ENCODE assay signal across 1 cellular context in the genomic region with DNA sequence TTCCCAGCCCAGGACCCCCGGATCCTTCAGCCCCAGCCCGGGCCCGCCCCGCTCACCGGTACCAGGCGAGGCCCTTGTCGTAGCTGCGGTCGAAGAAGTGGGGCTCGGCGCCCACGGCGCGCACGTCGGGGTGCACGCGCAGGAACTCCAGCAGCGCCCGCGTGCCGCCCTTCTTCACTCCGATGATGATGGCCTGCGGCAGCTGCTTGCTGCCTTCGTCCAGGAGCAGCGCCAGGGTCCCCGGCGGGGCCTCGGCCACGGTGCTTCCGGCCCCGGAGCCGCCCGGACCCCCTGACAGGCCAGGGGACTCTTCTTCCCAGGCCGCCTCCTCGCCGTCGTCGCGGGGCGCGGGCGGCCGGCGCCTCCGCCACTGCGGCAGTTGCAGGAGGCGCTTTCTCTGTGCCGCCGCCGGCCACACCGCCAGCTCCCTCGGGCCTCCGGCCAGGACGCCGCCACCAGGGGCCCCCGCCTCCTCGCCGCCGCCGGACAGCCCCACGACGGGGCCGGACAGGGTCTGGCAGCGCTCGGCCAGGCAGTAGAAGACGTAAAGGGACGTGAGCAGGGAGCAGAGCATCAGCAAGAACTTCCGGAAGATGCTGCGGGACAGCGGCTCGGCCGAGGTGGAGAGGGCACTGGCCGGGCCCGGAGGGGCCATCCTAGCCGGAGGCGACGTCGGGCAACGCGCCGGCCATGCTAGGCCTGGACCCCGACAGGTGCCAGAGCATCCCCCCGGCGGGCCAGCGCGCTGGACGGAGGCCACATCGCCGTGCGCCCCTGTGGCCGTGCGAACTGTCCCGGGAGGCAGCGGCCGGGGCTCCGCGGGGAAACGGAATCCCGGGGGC.
TF ChIP-seq lines count a peak whose summit lies in the region.

No MANE protein-coding gene starts in this region.

TF ChIP-seq in WTC11, 78 proteins besides CTCF, POLR2A, EP300 and RAD21 (continued from another document and continues in another):
- TF ChIP-seq, protein P1, sequence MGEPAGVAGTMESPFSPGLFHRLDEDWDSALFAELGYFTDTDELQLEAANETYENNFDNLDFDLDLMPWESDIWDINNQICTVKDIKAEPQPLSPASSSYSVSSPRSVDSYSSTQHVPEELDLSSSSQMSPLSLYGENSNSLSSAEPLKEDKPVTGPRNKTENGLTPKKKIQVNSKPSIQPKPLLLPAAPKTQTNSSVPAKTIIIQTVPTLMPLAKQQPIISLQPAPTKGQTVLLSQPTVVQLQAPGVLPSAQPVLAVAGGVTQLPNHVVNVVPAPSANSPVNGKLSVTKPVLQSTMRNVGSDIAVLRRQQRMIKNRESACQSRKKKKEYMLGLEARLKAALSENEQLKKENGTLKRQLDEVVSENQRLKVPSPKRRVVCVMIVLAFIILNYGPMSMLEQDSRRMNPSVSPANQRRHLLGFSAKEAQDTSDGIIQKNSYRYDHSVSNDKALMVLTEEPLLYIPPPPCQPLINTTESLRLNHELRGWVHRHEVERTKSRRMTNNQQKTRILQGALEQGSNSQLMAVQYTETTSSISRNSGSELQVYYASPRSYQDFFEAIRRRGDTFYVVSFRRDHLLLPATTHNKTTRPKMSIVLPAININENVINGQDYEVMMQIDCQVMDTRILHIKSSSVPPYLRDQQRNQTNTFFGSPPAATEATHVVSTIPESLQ (CRISPR knock-in tag; IDR thresholded peaks at IDR 0.05): no peak
- 0 out of 2 replicates have a peak, but pooled peaks have one; percentile 37 for TF ChIP-seq KAT7 (CRISPR knock-in tag; IDR thresholded peaks at IDR 0.05; ENCODE audit: borderline replicate concordance)
- no peak for TF ChIP-seq NFYB (CRISPR knock-in tag; conservative IDR thresholded peaks at IDR 0.05; ENCODE audit: low read depth)
- no peak for TF ChIP-seq NR2C2 (CRISPR knock-in tag; IDR thresholded peaks at IDR 0.05)
- no peak for TF ChIP-seq CREB1 (CRISPR knock-in tag; IDR thresholded peaks at IDR 0.05)
- TF ChIP-seq, protein P2, sequence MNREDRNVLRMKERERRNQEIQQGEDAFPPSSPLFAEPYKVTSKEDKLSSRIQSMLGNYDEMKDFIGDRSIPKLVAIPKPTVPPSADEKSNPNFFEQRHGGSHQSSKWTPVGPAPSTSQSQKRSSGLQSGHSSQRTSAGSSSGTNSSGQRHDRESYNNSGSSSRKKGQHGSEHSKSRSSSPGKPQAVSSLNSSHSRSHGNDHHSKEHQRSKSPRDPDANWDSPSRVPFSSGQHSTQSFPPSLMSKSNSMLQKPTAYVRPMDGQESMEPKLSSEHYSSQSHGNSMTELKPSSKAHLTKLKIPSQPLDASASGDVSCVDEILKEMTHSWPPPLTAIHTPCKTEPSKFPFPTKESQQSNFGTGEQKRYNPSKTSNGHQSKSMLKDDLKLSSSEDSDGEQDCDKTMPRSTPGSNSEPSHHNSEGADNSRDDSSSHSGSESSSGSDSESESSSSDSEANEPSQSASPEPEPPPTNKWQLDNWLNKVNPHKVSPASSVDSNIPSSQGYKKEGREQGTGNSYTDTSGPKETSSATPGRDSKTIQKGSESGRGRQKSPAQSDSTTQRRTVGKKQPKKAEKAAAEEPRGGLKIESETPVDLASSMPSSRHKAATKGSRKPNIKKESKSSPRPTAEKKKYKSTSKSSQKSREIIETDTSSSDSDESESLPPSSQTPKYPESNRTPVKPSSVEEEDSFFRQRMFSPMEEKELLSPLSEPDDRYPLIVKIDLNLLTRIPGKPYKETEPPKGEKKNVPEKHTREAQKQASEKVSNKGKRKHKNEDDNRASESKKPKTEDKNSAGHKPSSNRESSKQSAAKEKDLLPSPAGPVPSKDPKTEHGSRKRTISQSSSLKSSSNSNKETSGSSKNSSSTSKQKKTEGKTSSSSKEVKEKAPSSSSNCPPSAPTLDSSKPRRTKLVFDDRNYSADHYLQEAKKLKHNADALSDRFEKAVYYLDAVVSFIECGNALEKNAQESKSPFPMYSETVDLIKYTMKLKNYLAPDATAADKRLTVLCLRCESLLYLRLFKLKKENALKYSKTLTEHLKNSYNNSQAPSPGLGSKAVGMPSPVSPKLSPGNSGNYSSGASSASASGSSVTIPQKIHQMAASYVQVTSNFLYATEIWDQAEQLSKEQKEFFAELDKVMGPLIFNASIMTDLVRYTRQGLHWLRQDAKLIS (CRISPR knock-in tag; IDR thresholded peaks at IDR 0.05; ENCODE audit: borderline replicate concordance): no peak
- TF ChIP-seq ETV6 (CRISPR knock-in tag; IDR thresholded peaks at IDR 0.05): no peak
- TF ChIP-seq, protein P3, sequence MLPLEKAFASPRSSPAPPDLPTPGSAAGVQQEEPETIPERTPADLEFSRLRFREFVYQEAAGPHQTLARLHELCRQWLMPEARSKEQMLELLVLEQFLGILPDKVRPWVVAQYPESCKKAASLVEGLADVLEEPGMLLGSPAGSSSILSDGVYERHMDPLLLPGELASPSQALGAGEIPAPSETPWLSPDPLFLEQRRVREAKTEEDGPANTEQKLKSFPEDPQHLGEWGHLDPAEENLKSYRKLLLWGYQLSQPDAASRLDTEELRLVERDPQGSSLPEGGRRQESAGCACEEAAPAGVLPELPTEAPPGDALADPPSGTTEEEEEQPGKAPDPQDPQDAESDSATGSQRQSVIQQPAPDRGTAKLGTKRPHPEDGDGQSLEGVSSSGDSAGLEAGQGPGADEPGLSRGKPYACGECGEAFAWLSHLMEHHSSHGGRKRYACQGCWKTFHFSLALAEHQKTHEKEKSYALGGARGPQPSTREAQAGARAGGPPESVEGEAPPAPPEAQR (CRISPR knock-in tag; IDR thresholded peaks at IDR 0.05): no peak
- TF ChIP-seq, protein P4, sequence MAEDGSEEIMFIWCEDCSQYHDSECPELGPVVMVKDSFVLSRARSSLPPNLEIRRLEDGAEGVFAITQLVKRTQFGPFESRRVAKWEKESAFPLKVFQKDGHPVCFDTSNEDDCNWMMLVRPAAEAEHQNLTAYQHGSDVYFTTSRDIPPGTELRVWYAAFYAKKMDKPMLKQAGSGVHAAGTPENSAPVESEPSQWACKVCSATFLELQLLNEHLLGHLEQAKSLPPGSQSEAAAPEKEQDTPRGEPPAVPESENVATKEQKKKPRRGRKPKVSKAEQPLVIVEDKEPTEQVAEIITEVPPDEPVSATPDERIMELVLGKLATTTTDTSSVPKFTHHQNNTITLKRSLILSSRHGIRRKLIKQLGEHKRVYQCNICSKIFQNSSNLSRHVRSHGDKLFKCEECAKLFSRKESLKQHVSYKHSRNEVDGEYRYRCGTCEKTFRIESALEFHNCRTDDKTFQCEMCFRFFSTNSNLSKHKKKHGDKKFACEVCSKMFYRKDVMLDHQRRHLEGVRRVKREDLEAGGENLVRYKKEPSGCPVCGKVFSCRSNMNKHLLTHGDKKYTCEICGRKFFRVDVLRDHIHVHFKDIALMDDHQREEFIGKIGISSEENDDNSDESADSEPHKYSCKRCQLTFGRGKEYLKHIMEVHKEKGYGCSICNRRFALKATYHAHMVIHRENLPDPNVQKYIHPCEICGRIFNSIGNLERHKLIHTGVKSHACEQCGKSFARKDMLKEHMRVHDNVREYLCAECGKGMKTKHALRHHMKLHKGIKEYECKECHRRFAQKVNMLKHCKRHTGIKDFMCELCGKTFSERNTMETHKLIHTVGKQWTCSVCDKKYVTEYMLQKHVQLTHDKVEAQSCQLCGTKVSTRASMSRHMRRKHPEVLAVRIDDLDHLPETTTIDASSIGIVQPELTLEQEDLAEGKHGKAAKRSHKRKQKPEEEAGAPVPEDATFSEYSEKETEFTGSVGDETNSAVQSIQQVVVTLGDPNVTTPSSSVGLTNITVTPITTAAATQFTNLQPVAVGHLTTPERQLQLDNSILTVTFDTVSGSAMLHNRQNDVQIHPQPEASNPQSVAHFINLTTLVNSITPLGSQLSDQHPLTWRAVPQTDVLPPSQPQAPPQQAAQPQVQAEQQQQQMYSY (CRISPR knock-in tag; IDR thresholded peaks at IDR 0.05): no peak
- TF ChIP-seq RELA (CRISPR knock-in tag; IDR thresholded peaks at IDR 0.05; ENCODE audit: borderline replicate concordance): 0 out of 2 replicates have a peak, but pooled peaks have one; percentile 46
- TF ChIP-seq, protein P5, sequence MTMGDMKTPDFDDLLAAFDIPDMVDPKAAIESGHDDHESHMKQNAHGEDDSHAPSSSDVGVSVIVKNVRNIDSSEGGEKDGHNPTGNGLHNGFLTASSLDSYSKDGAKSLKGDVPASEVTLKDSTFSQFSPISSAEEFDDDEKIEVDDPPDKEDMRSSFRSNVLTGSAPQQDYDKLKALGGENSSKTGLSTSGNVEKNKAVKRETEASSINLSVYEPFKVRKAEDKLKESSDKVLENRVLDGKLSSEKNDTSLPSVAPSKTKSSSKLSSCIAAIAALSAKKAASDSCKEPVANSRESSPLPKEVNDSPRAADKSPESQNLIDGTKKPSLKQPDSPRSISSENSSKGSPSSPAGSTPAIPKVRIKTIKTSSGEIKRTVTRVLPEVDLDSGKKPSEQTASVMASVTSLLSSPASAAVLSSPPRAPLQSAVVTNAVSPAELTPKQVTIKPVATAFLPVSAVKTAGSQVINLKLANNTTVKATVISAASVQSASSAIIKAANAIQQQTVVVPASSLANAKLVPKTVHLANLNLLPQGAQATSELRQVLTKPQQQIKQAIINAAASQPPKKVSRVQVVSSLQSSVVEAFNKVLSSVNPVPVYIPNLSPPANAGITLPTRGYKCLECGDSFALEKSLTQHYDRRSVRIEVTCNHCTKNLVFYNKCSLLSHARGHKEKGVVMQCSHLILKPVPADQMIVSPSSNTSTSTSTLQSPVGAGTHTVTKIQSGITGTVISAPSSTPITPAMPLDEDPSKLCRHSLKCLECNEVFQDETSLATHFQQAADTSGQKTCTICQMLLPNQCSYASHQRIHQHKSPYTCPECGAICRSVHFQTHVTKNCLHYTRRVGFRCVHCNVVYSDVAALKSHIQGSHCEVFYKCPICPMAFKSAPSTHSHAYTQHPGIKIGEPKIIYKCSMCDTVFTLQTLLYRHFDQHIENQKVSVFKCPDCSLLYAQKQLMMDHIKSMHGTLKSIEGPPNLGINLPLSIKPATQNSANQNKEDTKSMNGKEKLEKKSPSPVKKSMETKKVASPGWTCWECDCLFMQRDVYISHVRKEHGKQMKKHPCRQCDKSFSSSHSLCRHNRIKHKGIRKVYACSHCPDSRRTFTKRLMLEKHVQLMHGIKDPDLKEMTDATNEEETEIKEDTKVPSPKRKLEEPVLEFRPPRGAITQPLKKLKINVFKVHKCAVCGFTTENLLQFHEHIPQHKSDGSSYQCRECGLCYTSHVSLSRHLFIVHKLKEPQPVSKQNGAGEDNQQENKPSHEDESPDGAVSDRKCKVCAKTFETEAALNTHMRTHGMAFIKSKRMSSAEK (CRISPR knock-in tag; IDR thresholded peaks at IDR 0.05; ENCODE audit: borderline replicate concordance): no peak
- no peak for TF ChIP-seq GABPB1 (CRISPR knock-in tag; IDR thresholded peaks at IDR 0.05)
- no peak for TF ChIP-seq ELF4 (CRISPR knock-in tag; IDR thresholded peaks at IDR 0.05; ENCODE audit: low read depth)
- TF ChIP-seq ATF1 (CRISPR knock-in tag; IDR thresholded peaks at IDR 0.05): no peak
- no peak for TF ChIP-seq GTF2I (CRISPR knock-in tag; conservative IDR thresholded peaks at IDR 0.05)
- no peak for TF ChIP-seq SP1 (CRISPR knock-in tag; conservative IDR thresholded peaks at IDR 0.05)
- TF ChIP-seq EMX1 (CRISPR knock-in tag; IDR thresholded peaks at IDR 0.05): no peak
- TF ChIP-seq ZNF671 (CRISPR knock-in tag; IDR thresholded peaks at IDR 0.05): no peak
- TF ChIP-seq, protein P6, sequence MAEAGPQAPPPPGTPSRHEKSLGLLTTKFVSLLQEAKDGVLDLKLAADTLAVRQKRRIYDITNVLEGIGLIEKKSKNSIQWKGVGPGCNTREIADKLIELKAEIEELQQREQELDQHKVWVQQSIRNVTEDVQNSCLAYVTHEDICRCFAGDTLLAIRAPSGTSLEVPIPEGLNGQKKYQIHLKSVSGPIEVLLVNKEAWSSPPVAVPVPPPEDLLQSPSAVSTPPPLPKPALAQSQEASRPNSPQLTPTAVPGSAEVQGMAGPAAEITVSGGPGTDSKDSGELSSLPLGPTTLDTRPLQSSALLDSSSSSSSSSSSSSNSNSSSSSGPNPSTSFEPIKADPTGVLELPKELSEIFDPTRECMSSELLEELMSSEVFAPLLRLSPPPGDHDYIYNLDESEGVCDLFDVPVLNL (CRISPR knock-in tag; IDR thresholded peaks at IDR 0.05; ENCODE audit: borderline replicate concordance, low read depth): 0 out of 2 replicates have a peak, but pooled peaks have one; percentile 20
- TF ChIP-seq, protein P7, sequence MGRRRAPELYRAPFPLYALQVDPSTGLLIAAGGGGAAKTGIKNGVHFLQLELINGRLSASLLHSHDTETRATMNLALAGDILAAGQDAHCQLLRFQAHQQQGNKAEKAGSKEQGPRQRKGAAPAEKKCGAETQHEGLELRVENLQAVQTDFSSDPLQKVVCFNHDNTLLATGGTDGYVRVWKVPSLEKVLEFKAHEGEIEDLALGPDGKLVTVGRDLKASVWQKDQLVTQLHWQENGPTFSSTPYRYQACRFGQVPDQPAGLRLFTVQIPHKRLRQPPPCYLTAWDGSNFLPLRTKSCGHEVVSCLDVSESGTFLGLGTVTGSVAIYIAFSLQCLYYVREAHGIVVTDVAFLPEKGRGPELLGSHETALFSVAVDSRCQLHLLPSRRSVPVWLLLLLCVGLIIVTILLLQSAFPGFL (CRISPR knock-in tag; IDR thresholded peaks at IDR 0.05; ENCODE audit: borderline replicate concordance): no peak
- TF ChIP-seq, protein P8, sequence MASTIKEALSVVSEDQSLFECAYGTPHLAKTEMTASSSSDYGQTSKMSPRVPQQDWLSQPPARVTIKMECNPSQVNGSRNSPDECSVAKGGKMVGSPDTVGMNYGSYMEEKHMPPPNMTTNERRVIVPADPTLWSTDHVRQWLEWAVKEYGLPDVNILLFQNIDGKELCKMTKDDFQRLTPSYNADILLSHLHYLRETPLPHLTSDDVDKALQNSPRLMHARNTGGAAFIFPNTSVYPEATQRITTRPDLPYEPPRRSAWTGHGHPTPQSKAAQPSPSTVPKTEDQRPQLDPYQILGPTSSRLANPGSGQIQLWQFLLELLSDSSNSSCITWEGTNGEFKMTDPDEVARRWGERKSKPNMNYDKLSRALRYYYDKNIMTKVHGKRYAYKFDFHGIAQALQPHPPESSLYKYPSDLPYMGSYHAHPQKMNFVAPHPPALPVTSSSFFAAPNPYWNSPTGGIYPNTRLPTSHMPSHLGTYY (CRISPR knock-in tag; IDR thresholded peaks at IDR 0.05): no peak
- TF ChIP-seq, protein P9, sequence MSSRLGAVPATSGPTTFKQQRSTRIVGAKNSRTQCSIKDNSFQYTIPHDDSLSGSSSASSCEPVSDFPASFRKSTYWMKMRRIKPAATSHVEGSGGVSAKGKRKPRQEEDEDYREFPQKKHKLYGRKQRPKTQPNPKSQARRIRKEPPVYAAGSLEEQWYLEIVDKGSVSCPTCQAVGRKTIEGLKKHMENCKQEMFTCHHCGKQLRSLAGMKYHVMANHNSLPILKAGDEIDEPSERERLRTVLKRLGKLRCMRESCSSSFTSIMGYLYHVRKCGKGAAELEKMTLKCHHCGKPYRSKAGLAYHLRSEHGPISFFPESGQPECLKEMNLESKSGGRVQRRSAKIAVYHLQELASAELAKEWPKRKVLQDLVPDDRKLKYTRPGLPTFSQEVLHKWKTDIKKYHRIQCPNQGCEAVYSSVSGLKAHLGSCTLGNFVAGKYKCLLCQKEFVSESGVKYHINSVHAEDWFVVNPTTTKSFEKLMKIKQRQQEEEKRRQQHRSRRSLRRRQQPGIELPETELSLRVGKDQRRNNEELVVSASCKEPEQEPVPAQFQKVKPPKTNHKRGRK (CRISPR knock-in tag; IDR thresholded peaks at IDR 0.05; ENCODE audit: borderline replicate concordance): no peak
- no peak for TF ChIP-seq NFE2L1 (CRISPR knock-in tag; IDR thresholded peaks at IDR 0.05)
- TF ChIP-seq HMGA2 (CRISPR knock-in tag; IDR thresholded peaks at IDR 0.05): no peak
- no peak for TF ChIP-seq CBFB (CRISPR knock-in tag; IDR thresholded peaks at IDR 0.05; ENCODE audit: low read depth)
